Comparison of ENCODE assay signal across 1 cellular context in the genomic region with DNA sequence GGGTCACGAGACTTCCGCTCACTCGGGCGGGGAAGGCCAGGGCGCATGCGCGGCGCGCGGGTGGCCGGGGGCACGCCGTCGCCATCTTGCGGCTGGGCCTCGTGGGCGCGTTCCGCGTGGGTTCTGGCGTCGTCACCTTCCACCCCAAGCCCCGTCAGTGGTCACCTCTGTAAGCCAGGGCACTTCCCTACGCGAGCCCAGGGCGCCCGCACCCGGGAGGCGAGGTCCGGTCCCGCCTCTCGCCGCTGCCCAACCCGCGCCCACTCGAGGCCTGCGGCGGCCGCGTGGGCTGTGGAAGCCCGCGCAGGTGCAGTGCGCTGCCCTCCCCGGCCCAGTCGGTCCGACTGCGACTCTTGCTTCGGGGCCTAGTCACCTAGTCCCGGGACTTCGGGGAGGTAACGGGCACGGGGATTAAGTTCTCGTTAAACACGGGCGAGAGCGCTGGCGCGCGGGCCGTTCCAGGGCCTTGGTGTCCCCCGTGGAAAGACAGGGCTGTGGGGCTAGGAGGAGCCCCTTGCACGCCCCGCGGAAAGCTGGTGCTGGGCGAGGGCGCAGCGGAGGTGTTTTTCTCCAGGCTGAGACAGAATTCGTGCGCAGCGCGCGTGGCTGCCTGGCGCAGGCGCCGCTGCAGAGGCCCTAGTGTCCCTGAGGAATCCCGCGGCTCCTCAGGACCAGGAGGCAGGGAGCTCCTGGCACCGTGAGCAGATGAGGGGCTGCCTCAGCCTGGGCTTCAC.
TF ChIP-seq lines count a peak whose summit lies in the region.

No MANE protein-coding gene starts in this region.

TF ChIP-seq in GM12878, 131 proteins besides CTCF, POLR2A, EP300 and RAD21 (continued from another document):
- TF ChIP-seq, protein P1, sequence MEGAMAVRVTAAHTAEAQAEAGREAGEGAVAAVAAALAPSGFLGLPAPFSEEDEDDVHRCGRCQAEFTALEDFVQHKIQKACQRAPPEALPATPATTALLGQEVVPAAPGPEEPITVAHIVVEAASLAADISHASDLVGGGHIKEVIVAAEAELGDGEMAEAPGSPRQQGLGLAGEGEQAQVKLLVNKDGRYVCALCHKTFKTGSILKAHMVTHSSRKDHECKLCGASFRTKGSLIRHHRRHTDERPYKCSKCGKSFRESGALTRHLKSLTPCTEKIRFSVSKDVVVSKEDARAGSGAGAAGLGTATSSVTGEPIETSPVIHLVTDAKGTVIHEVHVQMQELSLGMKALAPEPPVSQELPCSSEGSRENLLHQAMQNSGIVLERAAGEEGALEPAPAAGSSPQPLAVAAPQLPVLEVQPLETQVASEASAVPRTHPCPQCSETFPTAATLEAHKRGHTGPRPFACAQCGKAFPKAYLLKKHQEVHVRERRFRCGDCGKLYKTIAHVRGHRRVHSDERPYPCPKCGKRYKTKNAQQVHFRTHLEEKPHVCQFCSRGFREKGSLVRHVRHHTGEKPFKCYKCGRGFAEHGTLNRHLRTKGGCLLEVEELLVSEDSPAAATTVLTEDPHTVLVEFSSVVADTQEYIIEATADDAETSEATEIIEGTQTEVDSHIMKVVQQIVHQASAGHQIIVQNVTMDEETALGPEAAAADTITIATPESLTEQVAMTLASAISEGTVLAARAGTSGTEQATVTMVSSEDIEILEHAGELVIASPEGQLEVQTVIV (IDR thresholded peaks at IDR 0.05; ENCODE audit: borderline replicate concordance, partially characterized antibody): peak; percentile 56
- TF ChIP-seq SMC3 (IDR thresholded peaks at IDR 0.05; ENCODE audit: borderline replicate concordance, low read length): no peak
- peak; percentile 80 for TF ChIP-seq NR2C1 (IDR thresholded peaks at IDR 0.05)
- peak; percentile 66 for TF ChIP-seq SP1 (IDR thresholded peaks at IDR 0.05; ENCODE audit: low read depth, low read length)
- peak; percentile 25; the same call in 1 of the 2 replicates for TF ChIP-seq PAX5 (IDR thresholded peaks at IDR 0.05; ENCODE audit: borderline replicate concordance, low read depth, low read length)
- TF ChIP-seq BHLHE40 (IDR thresholded peaks at IDR 0.05; ENCODE audit: borderline replicate concordance in 1 of 2, low read depth in 2 of 2, low read length in 1 of 2): peak; percentile 99 to 100
- TF ChIP-seq, protein P2, sequence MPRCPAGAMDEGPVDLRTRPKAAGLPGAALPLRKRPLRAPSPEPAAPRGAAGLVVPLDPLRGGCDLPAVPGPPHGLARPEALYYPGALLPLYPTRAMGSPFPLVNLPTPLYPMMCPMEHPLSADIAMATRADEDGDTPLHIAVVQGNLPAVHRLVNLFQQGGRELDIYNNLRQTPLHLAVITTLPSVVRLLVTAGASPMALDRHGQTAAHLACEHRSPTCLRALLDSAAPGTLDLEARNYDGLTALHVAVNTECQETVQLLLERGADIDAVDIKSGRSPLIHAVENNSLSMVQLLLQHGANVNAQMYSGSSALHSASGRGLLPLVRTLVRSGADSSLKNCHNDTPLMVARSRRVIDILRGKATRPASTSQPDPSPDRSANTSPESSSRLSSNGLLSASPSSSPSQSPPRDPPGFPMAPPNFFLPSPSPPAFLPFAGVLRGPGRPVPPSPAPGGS (IDR thresholded peaks at IDR 0.05; ENCODE audit: borderline replicate concordance, insufficient read depth, low read depth, low read length, poor library complexity, severe bottlenecking): peak; percentile 44
- TF ChIP-seq PML (IDR thresholded peaks at IDR 0.05; ENCODE audit: low read length): peak; percentile 66; the same call in 1 of the 2 replicates
- TF ChIP-seq DPF2 (IDR thresholded peaks at IDR 0.05): peak; percentile 89
- TF ChIP-seq, protein P3, sequence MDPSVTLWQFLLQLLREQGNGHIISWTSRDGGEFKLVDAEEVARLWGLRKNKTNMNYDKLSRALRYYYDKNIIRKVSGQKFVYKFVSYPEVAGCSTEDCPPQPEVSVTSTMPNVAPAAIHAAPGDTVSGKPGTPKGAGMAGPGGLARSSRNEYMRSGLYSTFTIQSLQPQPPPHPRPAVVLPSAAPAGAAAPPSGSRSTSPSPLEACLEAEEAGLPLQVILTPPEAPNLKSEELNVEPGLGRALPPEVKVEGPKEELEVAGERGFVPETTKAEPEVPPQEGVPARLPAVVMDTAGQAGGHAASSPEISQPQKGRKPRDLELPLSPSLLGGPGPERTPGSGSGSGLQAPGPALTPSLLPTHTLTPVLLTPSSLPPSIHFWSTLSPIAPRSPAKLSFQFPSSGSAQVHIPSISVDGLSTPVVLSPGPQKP (IDR thresholded peaks at IDR 0.05; ENCODE audit: low read depth, low read length): peak; percentile 73
- TF ChIP-seq, protein P4, sequence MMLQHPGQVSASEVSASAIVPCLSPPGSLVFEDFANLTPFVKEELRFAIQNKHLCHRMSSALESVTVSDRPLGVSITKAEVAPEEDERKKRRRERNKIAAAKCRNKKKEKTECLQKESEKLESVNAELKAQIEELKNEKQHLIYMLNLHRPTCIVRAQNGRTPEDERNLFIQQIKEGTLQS (IDR thresholded peaks at IDR 0.05; ENCODE audit: borderline replicate concordance, extremely low read depth, low read depth, low read length): peak; percentile 70; the same call in 1 of the 2 replicates
- TF ChIP-seq MEF2A (IDR thresholded peaks at IDR 0.05; ENCODE audit: insufficient read depth, low read depth, low read length): no peak
- TF ChIP-seq NRF1 (conservative IDR thresholded peaks at IDR 0.05; ENCODE audit: low read depth, low read length): peak; percentile 80
- TF ChIP-seq, protein P5, sequence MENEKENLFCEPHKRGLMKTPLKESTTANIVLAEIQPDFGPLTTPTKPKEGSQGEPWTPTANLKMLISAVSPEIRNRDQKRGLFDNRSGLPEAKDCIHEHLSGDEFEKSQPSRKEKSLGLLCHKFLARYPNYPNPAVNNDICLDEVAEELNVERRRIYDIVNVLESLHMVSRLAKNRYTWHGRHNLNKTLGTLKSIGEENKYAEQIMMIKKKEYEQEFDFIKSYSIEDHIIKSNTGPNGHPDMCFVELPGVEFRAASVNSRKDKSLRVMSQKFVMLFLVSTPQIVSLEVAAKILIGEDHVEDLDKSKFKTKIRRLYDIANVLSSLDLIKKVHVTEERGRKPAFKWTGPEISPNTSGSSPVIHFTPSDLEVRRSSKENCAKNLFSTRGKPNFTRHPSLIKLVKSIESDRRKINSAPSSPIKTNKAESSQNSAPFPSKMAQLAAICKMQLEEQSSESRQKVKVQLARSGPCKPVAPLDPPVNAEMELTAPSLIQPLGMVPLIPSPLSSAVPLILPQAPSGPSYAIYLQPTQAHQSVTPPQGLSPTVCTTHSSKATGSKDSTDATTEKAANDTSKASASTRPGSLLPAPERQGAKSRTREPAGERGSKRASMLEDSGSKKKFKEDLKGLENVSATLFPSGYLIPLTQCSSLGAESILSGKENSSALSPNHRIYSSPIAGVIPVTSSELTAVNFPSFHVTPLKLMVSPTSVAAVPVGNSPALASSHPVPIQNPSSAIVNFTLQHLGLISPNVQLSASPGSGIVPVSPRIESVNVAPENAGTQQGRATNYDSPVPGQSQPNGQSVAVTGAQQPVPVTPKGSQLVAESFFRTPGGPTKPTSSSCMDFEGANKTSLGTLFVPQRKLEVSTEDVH (IDR thresholded peaks at IDR 0.05; ENCODE audit: low read depth, partially characterized antibody): no peak
TF ChIP-seq in GM12878: peak in this region for 54.
